Comparison of ENCODE assay signal across 27 cellular contexts in the genomic region with DNA sequence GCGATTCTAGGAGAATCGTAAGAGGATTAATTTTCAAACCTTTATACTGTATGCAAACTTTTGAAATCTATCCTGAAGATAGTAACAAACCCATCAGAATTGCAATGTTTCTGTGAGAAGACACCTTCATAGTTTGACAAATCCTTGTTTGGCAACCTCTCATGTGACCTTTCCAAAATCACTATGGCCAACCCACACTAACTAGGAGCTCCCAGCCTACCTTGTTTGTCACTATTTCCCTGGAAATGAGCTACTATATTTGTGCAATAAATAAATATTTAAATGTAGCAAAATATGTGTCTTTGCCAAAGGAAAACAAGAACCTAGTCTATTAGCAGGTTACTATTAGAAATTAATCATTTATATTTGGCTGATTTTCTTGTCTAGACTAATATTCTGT.
"Had no signal": no experiment of that assay in that cellular context is flagged by ENCODE, and none has a peak within 500 bp of the region (broad histone marks: within the 10 kb centered on the region; RNA-seq: fewer than 3 reads in every experiment).

No MANE protein-coding gene starts in this region.

- H3K27ac ChIP-seq: stomach, suprapubic skin, testis, thoracic aorta, thyroid gland, tibial artery, tibial nerve, transverse colon, upper lobe of left lung, upper lobe of right lung, uterus, vagina had no signal

- H3K4me1 ChIP-seq: stomach, suprapubic skin, testis, thyroid gland, tibial artery, tibial nerve, transverse colon, upper lobe of left lung, upper lobe of right lung, uterus, vagina had no signal

- H3K27me3 ChIP-seq: stomach, suprapubic skin, testis, tibial artery, tibial nerve, transverse colon, upper lobe of left lung, upper lobe of right lung, vagina had no signal

- H3K36me3 ChIP-seq: stomach, suprapubic skin, thoracic aorta, thyroid gland, tibial artery, tibial nerve, transverse colon, upper lobe of left lung, upper lobe of right lung, uterus, vagina had no signal

- ATAC-seq: stimulated activated effector memory CD8-positive, alpha-beta T cell treated with anti-CD3 and anti-CD28 coated beads, Interleukin-12 subunit alpha, Interleukin-12 subunit beta, amount 100 ng/mL, for 72 hours; stimulated activated memory B cell treated with anti-CD40 and anti-IgM and Interleukin-4, amounts not matched to agents 10 μg/mL and 1 μg/mL and 100 μg/mL, for 72 hours; stimulated activated naive B cell treated with anti-CD40 and anti-IgM and Interleukin-4, amounts not matched to agents 10 μg/mL and 1 μg/mL and 100 μg/mL, for 72 hours; stimulated activated naive CD8-positive, alpha-beta T cell treated with anti-CD3 and anti-CD28 coated beads, Interleukin-15, amount 100 ng/mL, for 72 hours; stimulated activated naive CD8-positive, alpha-beta T cell treated with anti-CD3 and anti-CD28 coated beads, Interleukin-15, Interleukin-2, amounts not matched to agents 100 U/mL and 50 U/mL, for 24 hours; upper lobe of right lung had no signal

- H3K9me3 ChIP-seq: stomach, suprapubic skin, testis, thoracic aorta, thyroid gland, tibial artery, tibial nerve, transverse colon, upper lobe of left lung, upper lobe of right lung, uterus, vagina had no signal

- H3K4me3 ChIP-seq: stomach, suprapubic skin, testis, thoracic aorta, thyroid gland, tibial artery, tibial nerve, transverse colon, upper lobe of left lung, upper lobe of right lung, uterus, vagina had no signal

- FAIRE-seq: urothelium cell line had no signal

- DNase-seq: stimulated activated CD4-positive, alpha-beta T cell treated with anti-CD3 and anti-CD28 coated beads, Interleukin-2, amount 100 ng/mL, for 48 hours; stimulated activated CD4-positive, alpha-beta T cell treated with anti-CD3 and anti-CD28 coated beads, Interleukin-4, amount 100 ng/mL, for 1 hour; stimulated activated CD4-positive, alpha-beta T cell treated with anti-CD3 and anti-CD28 coated beads, Interleukin-4, amount 100 ng/mL, for 24 hours; stimulated activated CD4-positive, alpha-beta T cell treated with anti-CD3 and anti-CD28 coated beads, Interleukin-4, amount 100 ng/mL, for 4 hours; stimulated activated CD8-positive, alpha-beta memory T cell treated with anti-CD3 and anti-CD28 coated beads, Interleukin-4, amount 100 ng/mL, for 48 hours; stimulated activated naive B cell treated with anti-CD40 and anti-IgM and Interleukin-4, amounts not matched to agents 10 μg/mL and 1 μg/mL and 100 μg/mL, for 72 hours; stimulated activated naive CD4-positive, alpha-beta T cell; stimulated activated naive CD4-positive, alpha-beta T cell treated with Interleukin-2 at 50 U/mL for 16 hours; stimulated activated naive CD8-positive, alpha-beta T cell treated with anti-CD3 and anti-CD28 coated beads, Interleukin-15, amount 100 ng/mL, for 72 hours; stimulated activated naive CD8-positive, alpha-beta T cell treated with anti-CD3 and anti-CD28 coated beads, Interleukin-15, Interleukin-2, amounts not matched to agents 100 U/mL and 50 U/mL, for 24 hours; stomach; substantia nigra; testis; thyroid gland; tibial artery; transverse colon; trophoblast cell; upper lobe of left lung; upper lobe of right lung; uterus had no signal
